27 cellular contexts compared by ENCODE assay signal in the genomic region with DNA sequence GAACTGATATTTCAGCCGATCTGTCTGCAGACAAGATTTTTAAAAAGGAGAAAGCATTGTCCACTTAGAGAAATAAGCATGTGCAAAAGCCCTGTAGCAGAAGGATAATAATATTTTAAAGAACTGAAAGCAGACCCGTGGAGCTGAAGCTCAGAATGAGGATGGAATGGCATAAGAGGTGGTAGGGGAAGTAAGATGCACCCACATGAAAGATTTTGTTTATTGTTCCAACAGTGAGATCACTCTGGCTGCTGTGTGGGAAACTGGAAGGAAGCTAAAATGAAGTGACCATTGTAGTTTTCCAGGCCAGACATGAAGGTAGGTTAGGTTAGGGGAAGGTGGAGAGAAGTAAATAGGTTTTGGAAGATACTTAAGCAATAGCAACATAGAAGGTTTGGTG.
"Had no signal": no experiment of that assay in that cellular context is flagged by ENCODE, and none has a peak within 500 bp of the region (broad histone marks: within the 10 kb centered on the region; RNA-seq: fewer than 3 reads in every experiment).

No MANE protein-coding gene starts in this region.

- H3K9me3 ChIP-seq: breast epithelium, thoracic aorta, upper lobe of left lung had no signal

- H3K36me3 Mint-ChIP-seq: immature natural killer cell, mesothelial cell of epicardium had no signal

- H3K4me3 Mint-ChIP-seq: activated naive CD8-positive, alpha-beta T cell treated with anti-CD3 and anti-CD28 coated beads for 36 hours; central memory CD8-positive, alpha-beta T cell; effector memory CD8-positive, alpha-beta T cell; immature natural killer cell; mesothelial cell of epicardium; naive thymus-derived CD8-positive, alpha-beta T cell; T-helper 2 cell treated with Interferon-gamma antibody and Interleukin-4, amounts not matched to agents 5 μg/mL and 100 μg/mL, for 36 hours had no signal

- H3K27ac ChIP-seq: breast epithelium, dorsolateral prefrontal cortex, hepatocyte, thoracic aorta, upper lobe of left lung had no signal

- H3K27me3 ChIP-seq: breast epithelium, dorsolateral prefrontal cortex, hepatocyte, upper lobe of left lung had no signal

- H3K36me3 ChIP-seq: breast epithelium, thoracic aorta, upper lobe of left lung had no signal

- H3K4me1 Mint-ChIP-seq: central memory CD8-positive, alpha-beta T cell; immature natural killer cell; mesothelial cell of epicardium had no signal

- H3K4me3 ChIP-seq: breast epithelium, dorsolateral prefrontal cortex, hepatocyte, lung, thoracic aorta, upper lobe of left lung had no signal

- DNase-seq: activated CD4-positive, alpha-beta T cell treated with anti-CD3 and anti-CD28 coated beads for 1 hour; activated CD4-positive, alpha-beta T cell treated with anti-CD3 and anti-CD28 coated beads, Interleukin-2, amount 50 U/mL, for 4 hours; activated CD8-positive, alpha-beta memory T cell treated with anti-CD3 and anti-CD28 coated beads, Interleukin-2, amount 50 U/mL, for 48 hours; activated naive CD4-positive, alpha-beta T cell treated with Interleukin-2 at 50 U/mL for 16 hours; activated naive CD8-positive, alpha-beta T cell treated with anti-CD3 and anti-CD28 coated beads for 36 hours; activated T-cell treated with anti-CD3 and anti-CD28 coated beads, Interleukin-2, amount 50 U/mL, for 48 hours; amniotic stem cell; dorsolateral prefrontal cortex; effector memory CD8-positive, alpha-beta T cell; foreskin melanocyte; glutamatergic neuron; immature natural killer cell; naive thymus-derived CD8-positive, alpha-beta T cell; retina; stimulated activated CD4-positive, alpha-beta T cell treated with anti-CD3 and anti-CD28 coated beads, Interleukin-2, amount 100 ng/mL, for 48 hours; stimulated activated naive CD4-positive, alpha-beta T cell treated with Interleukin-2 at 50 U/mL for 16 hours; upper lobe of left lung had no signal

- H3K27ac Mint-ChIP-seq: activated naive CD8-positive, alpha-beta T cell treated with anti-CD3 and anti-CD28 coated beads for 36 hours; effector memory CD8-positive, alpha-beta T cell; immature natural killer cell; mesothelial cell of epicardium; naive thymus-derived CD8-positive, alpha-beta T cell; progenitor cell of endocrine pancreas; T-helper 2 cell treated with Interferon-gamma antibody and Interleukin-4, amounts not matched to agents 5 μg/mL and 100 μg/mL, for 36 hours had no signal

- H3K9me3 Mint-ChIP-seq: central memory CD8-positive, alpha-beta T cell; effector memory CD8-positive, alpha-beta T cell; immature natural killer cell had no signal

- H3K27me3 Mint-ChIP-seq: central memory CD8-positive, alpha-beta T cell; effector memory CD8-positive, alpha-beta T cell had no signal

- H3K4me1 ChIP-seq: breast epithelium had no signal

- ATAC-seq: effector memory CD8-positive, alpha-beta T cell; esophagus mucosa; left lobe of liver; naive thymus-derived CD8-positive, alpha-beta T cell had no signal
